11 cellular contexts compared by ENCODE assay signal in the genomic region with DNA sequence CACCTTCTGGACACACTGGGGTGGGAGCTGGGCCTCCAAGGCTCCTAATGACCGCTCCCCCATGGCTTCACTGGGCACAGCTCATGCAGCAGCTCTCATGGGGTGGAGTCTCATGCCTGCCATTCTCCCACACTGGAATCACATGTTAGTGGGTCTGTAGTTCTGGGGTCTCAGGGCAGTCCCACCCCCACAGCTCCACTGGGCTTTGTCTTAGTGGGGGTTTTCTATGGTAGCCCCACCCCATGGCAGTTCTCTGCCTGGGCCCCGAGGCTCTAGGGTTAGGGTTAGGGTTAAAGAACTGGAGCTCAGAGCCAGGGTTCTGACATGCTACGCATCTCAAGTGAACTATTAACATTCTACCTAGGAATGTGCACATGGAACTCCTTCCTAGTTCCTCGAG.
"Had no signal": no experiment of that assay in that cellular context is flagged by ENCODE, and none has a peak within 500 bp of the region (broad histone marks: within the 10 kb centered on the region; RNA-seq: fewer than 3 reads in every experiment).

No MANE protein-coding gene starts in this region.

- H3K9me3 Mint-ChIP-seq: GM23338, H9 had no signal

- H3K36me3 ChIP-seq: HAP-1 had no signal

- DNase-seq: GM23248, GOT3, H7, H9, HCEC 1CT, HFFc6 had no signal

- H3K27ac ChIP-seq: GM23248 had no signal

- H3K4me3 ChIP-seq: GM23248, GM23338, HAP-1 had no signal

- H3K4me3 Mint-ChIP-seq: GM23338, H9, HFFc6 had no signal

- FAIRE-seq: H1, H54 had no signal

- ATAC-seq: GM23338, HCT116 had no signal

- H3K9ac ChIP-seq: GM23248 had no signal

- H3K4me2 ChIP-seq: GM23338 had no signal

- H3K27ac Mint-ChIP-seq: GM23338, H9, HFFc6 had no signal

- H3K4me1 Mint-ChIP-seq: GM23338, H9 had no signal

- H3K9me3 ChIP-seq: HAP-1 had no signal

- H3K4me1 ChIP-seq: HAP-1 had no signal

- H2AFZ ChIP-seq: GM23248, GM23338 had no signal
